29 cellular contexts compared by ENCODE assay signal in genomic region chr3:122923611-122924010, GRCh38.
"Had no signal": no experiment of that assay in that cellular context is flagged by ENCODE, and none has a peak within 500 bp of the region (broad histone marks: within the 10 kb centered on the region; RNA-seq: fewer than 3 reads in every experiment).

No MANE protein-coding gene starts in this region.

- H2AFZ ChIP-seq: neural progenitor cell had no signal

- H3K4me1 ChIP-seq: prostate gland, testis, upper lobe of right lung had no signal

- DNase-seq: hippocampal formation; left colon; left lung; lower lobe of right lung; mammary epithelial cell; mesenchymal stem cell; naive B cell; natural killer cell; nephron progenitor cell; occipital lobe; ovary; retina; right cardiac atrium; stimulated activated CD4-positive, alpha-beta T cell treated with anti-CD3 and anti-CD28 coated beads, Interleukin-12 subunit alpha, Interleukin-12 subunit beta, amount 100 ng/mL, for 4 hours; stimulated activated CD4-positive, alpha-beta T cell treated with anti-CD3 and anti-CD28 coated beads, Interleukin-15, amount 100 ng/mL, for 24 hours; stimulated activated CD4-positive, alpha-beta T cell treated with anti-CD3 and anti-CD28 coated beads, Interleukin-2, amount 100 ng/mL, for 24 hours; stimulated activated CD4-positive, alpha-beta T cell treated with anti-CD3 and anti-CD28 coated beads, Interleukin-4, amount 100 ng/mL, for 1 hour; stimulated activated naive B cell treated with anti-CD40 and anti-IgM and Interleukin-4, amounts not matched to agents 10 μg/mL and 1 μg/mL and 100 μg/mL, for 72 hours; stimulated activated naive CD8-positive, alpha-beta T cell treated with anti-CD3 and anti-CD28 coated beads, Interleukin-15, Interleukin-2, amounts not matched to agents 100 U/mL and 50 U/mL, for 24 hours; stomach; testis; thyroid gland; transverse colon; upper lobe of right lung had no signal

- H3K4me2 ChIP-seq: neural progenitor cell, smooth muscle cell had no signal

- H3K4me1 Mint-ChIP-seq: mesothelial cell of epicardium, natural killer cell had no signal

- H3K36me3 Mint-ChIP-seq: mesothelial cell of epicardium; naive B cell; natural killer cell; stimulated activated naive B cell treated with anti-CD40 and anti-IgM and Interleukin-4, amounts not matched to agents 10 μg/mL and 1 μg/mL and 100 μg/mL, for 72 hours had no signal

- H3K9me3 ChIP-seq: left lung, lower lobe of right lung, neutrophil, ovary, prostate gland, stomach, testis, thyroid gland, transverse colon, upper lobe of right lung had no signal

- H3K27me3 ChIP-seq: ovary, testis had no signal

- H3K36me3 ChIP-seq: left lung, lower lobe of right lung, neural progenitor cell, neutrophil, ovary, prostate gland, stomach, thyroid gland, transverse colon, upper lobe of right lung had no signal

- H3K27ac Mint-ChIP-seq: mesothelial cell of epicardium; naive B cell; natural killer cell; nephron progenitor cell; neural progenitor cell; stimulated activated naive B cell treated with anti-CD40 and anti-IgM and Interleukin-4, amounts not matched to agents 10 μg/mL and 1 μg/mL and 100 μg/mL, for 72 hours had no signal

- ATAC-seq: left colon; left lung; lower lobe of right lung; natural killer cell; right cardiac atrium; stimulated activated naive B cell treated with anti-CD40 and anti-IgM and Interleukin-4, amounts not matched to agents 10 μg/mL and 1 μg/mL and 100 μg/mL, for 72 hours; stimulated activated naive CD8-positive, alpha-beta T cell treated with anti-CD3 and anti-CD28 coated beads, Interleukin-15, Interleukin-2, amounts not matched to agents 100 U/mL and 50 U/mL, for 24 hours; upper lobe of right lung had no signal

- H3K4me3 ChIP-seq: left lung, lower lobe of right lung, neural progenitor cell, ovary, prostate gland, smooth muscle cell, stomach, testis, thyroid gland, transverse colon, upper lobe of right lung had no signal

- H3K4me3 Mint-ChIP-seq: mesothelial cell of epicardium; naive B cell; natural killer cell; nephron progenitor cell; neural progenitor cell; stimulated activated naive B cell treated with anti-CD40 and anti-IgM and Interleukin-4, amounts not matched to agents 10 μg/mL and 1 μg/mL and 100 μg/mL, for 72 hours had no signal

- H3K27ac ChIP-seq: left lung, lower lobe of right lung, neural progenitor cell, neutrophil, ovary, prostate gland, stomach, testis, thyroid gland, transverse colon, upper lobe of right lung had no signal

- H3K9me3 Mint-ChIP-seq: mesothelial cell of epicardium; naive B cell; natural killer cell; nephron progenitor cell; neural progenitor cell; stimulated activated naive B cell treated with anti-CD40 and anti-IgM and Interleukin-4, amounts not matched to agents 10 μg/mL and 1 μg/mL and 100 μg/mL, for 72 hours had no signal
